Comparison of ENCODE assay signal across 17 cellular contexts in genomic region chr15:92877000-92877399, GRCh38.
"Had no signal": no experiment of that assay in that cellular context is flagged by ENCODE, and none has a peak within 500 bp of the region (broad histone marks: within the 10 kb centered on the region; RNA-seq: fewer than 3 reads in every experiment).

No MANE protein-coding gene starts in this region.

- H3K4me3 Mint-ChIP-seq: activated CD8-positive, alpha-beta T cell treated with anti-CD3 and anti-CD28 coated beads for 36 hours; activated T-helper 1 cell treated with anti-CD3 and anti-CD28 coated beads, Interleukin-12 subunit alpha, Interleukin-12 subunit beta, Interleukin-2, Interleukin-4 antibody, amounts not matched to agents 30 ng/mL and 10 ng/mL and 1 ng/mL, durations not matched to agents 14 hours and 24 hours and 36 hours; stimulated activated naive B cell treated with anti-CD40 and anti-IgM and Interleukin-4, amounts not matched to agents 10 μg/mL and 1 μg/mL and 100 μg/mL, for 72 hours; T-cell had no signal

- H3K27ac Mint-ChIP-seq: activated CD8-positive, alpha-beta T cell treated with anti-CD3 and anti-CD28 coated beads for 36 hours; activated T-helper 1 cell treated with anti-CD3 and anti-CD28 coated beads, Interleukin-12 subunit alpha, Interleukin-12 subunit beta, Interleukin-2, Interleukin-4 antibody, amounts not matched to agents 30 ng/mL and 10 ng/mL and 1 ng/mL, durations not matched to agents 14 hours and 24 hours and 36 hours; stimulated activated naive B cell treated with anti-CD40 and anti-IgM and Interleukin-4, amounts not matched to agents 10 μg/mL and 1 μg/mL and 100 μg/mL, for 72 hours; T-cell had no signal

- H3K27me3 ChIP-seq: gastroesophageal sphincter, neutrophil, spleen, upper lobe of right lung had no signal

- DNase-seq: activated CD8-positive, alpha-beta T cell treated with anti-CD3 and anti-CD28 coated beads for 36 hours; activated naive CD4-positive, alpha-beta T cell; caudate nucleus; effector CD8-positive, alpha-beta T cell; midbrain; posterior cingulate gyrus; spleen; stimulated activated CD4-positive, alpha-beta T cell treated with anti-CD3 and anti-CD28 coated beads, Interleukin-1b, Interleukin-23, amount 100 ng/mL, for 48 hours; stimulated activated naive B cell treated with anti-CD40 and anti-IgM and Interleukin-4, amounts not matched to agents 10 μg/mL and 1 μg/mL and 100 μg/mL, for 72 hours; T-cell; T1000; upper lobe of right lung had no signal

- H3K36me3 ChIP-seq: gastroesophageal sphincter, neutrophil, spleen, upper lobe of right lung had no signal

- H3K9me3 ChIP-seq: gastroesophageal sphincter, neutrophil, spleen, upper lobe of right lung had no signal

- H3K9me3 Mint-ChIP-seq: activated CD8-positive, alpha-beta T cell treated with anti-CD3 and anti-CD28 coated beads for 36 hours; activated T-helper 1 cell treated with anti-CD3 and anti-CD28 coated beads, Interleukin-12 subunit alpha, Interleukin-12 subunit beta, Interleukin-2, Interleukin-4 antibody, amounts not matched to agents 30 ng/mL and 10 ng/mL and 1 ng/mL, durations not matched to agents 14 hours and 24 hours and 36 hours; stimulated activated naive B cell treated with anti-CD40 and anti-IgM and Interleukin-4, amounts not matched to agents 10 μg/mL and 1 μg/mL and 100 μg/mL, for 72 hours; T-cell had no signal

- ATAC-seq: activated CD8-positive, alpha-beta T cell treated with anti-CD3 and anti-CD28 coated beads for 36 hours; gastroesophageal sphincter; sciatic nerve; stimulated activated naive B cell treated with anti-CD40 and anti-IgM and Interleukin-4, amounts not matched to agents 10 μg/mL and 1 μg/mL and 100 μg/mL, for 72 hours; T-cell; upper lobe of right lung had no signal

- H3K27me3 Mint-ChIP-seq: activated CD8-positive, alpha-beta T cell treated with anti-CD3 and anti-CD28 coated beads for 36 hours; stimulated activated naive B cell treated with anti-CD40 and anti-IgM and Interleukin-4, amounts not matched to agents 10 μg/mL and 1 μg/mL and 100 μg/mL, for 72 hours; T-cell had no signal

- H3K4me3 ChIP-seq: coronary artery, gastroesophageal sphincter, spleen, upper lobe of right lung had no signal

- H3K27ac ChIP-seq: coronary artery, gastroesophageal sphincter, neutrophil, spleen, upper lobe of right lung had no signal

- H3K36me3 Mint-ChIP-seq: T-cell had no signal
